8 cellular contexts compared by ENCODE assay signal in genomic region chr2:172555522-172556283, GRCh38. TPM values are rescaled to one million over a fixed set of nuclear protein-coding genes. Genes with fewer than 3 reads are reported as not detected.
DNase-seq lines count a peak whose midpoint lies in the region; TF ChIP-seq lines count a peak whose summit lies in the region.

Gene PDK1 (plus strand): TSS chr2:172556090. CDS start chr2:172556151, 61 bp downstream.

- in situ Hi-C loops in G401 (cut with HindIII; ENCODE audit: low sequenced_read_pairs) (no loop called here), HAP-1 (cut with MboI; ENCODE audit: low sequenced_read_pairs) (no loop called here)

- H3K4me1 ChIP-seq in HAP-1, result peaks cover 35% of the 10 kb centered on the region
- peaks cover 9% of the 10 kb centered on the region for H3K4me1 ChIP-seq in neuron (ENCODE audit: insufficient read depth, low read length)
- H3K4me1 ChIP-seq in subcutaneous abdominal adipose tissue (ENCODE audit: control insufficient read depth in 5 of 5, insufficient read depth in 5 of 5, low read length in 5 of 5), result peaks cover 5 to 42% (median 35%) of the 10 kb centered on the region in 5 donors

- TF ChIP-seq CTCF in foreskin fibroblast (IDR thresholded peaks at IDR 0.05; ENCODE audit: low read depth, low read length), result no peak

- H3K9me3 ChIP-seq in HAP-1 (no peaks in the 10 kb centered on the region), MG63 (no peaks in the 10 kb centered on the region), neuron (ENCODE audit: low read length) (no peaks in the 10 kb centered on the region), subcutaneous abdominal adipose tissue (ENCODE audit: control insufficient read depth in 5 of 5, low read length in 5 of 5) (no peaks in the 10 kb centered on the region)

- H2AFZ ChIP-seq in neuron (ENCODE audit: low read depth, low read length), result peak within 1 kb of the TSS; percentile 73

- peak within 1 kb of the TSS; percentile 90 for H3K27ac ChIP-seq in subcutaneous abdominal adipose tissue (ENCODE audit: low read depth, low read length)

- DNase-seq in G401 (ENCODE audit: low spot score) (peak; percentile 92), HAP-1 (ENCODE audit: low spot score in 2 of 2) (peak; percentile 81 to 90), MG63 (peak; percentile 89), SIG-M5 treated with dmso at 0.1 percent for 504 hours (lab: John Stamatoyannopoulos, UW; ENCODE audit: unreplicated experiment) (peak; percentile 89), activated gamma-delta T cell treated with Interleukin-2 at 50 U/mL for 16 hours (peak; percentile 86), foreskin fibroblast (peak; percentile 93 to 97)

- peak within 1 kb of the TSS; percentile 54 for H3K4me3 ChIP-seq in HAP-1
- peak within 1 kb of the TSS; percentile 76 for H3K4me3 ChIP-seq in MG63
- H3K4me3 ChIP-seq in foreskin fibroblast (ENCODE audit: low read depth in 1 of 2, low read length in 2 of 2), result peak within 1 kb of the TSS; percentile 82 to 90
- H3K4me3 ChIP-seq in neuron (ENCODE audit: low read length), result peak within 1 kb of the TSS; percentile 57
- H3K4me3 ChIP-seq in subcutaneous abdominal adipose tissue (ENCODE audit: low read depth in 1 of 5, low read length in 5 of 5), result peak within 1 kb of the TSS; percentile 73 to 97 (median 93)

- peak within 1 kb of the TSS; percentile 60 to 96 (median 86) for H3K9ac ChIP-seq in subcutaneous abdominal adipose tissue (ENCODE audit: low read length in 5 of 5)

- no peaks in the 10 kb centered on the region for H3K27me3 ChIP-seq in HAP-1 (ENCODE audit: low read depth)
- H3K27me3 ChIP-seq in MG63, result no peaks in the 10 kb centered on the region
- no peaks in the 10 kb centered on the region for H3K27me3 ChIP-seq in neuron (ENCODE audit: insufficient read depth, low read length)
- no peaks in the 10 kb centered on the region for H3K27me3 ChIP-seq in subcutaneous abdominal adipose tissue (ENCODE audit: control insufficient read depth in 5 of 5, insufficient read depth in 4 of 5, low read length in 5 of 5)

- H3K36me3 ChIP-seq in HAP-1 (replicated peaks) (no peaks in the 10 kb centered on the region), MG63 (peaks cover 8% of the 10 kb centered on the region), neuron (ENCODE audit: insufficient read depth, low read length) (no peaks in the 10 kb centered on the region), subcutaneous abdominal adipose tissue (ENCODE audit: control insufficient read depth in 5 of 5, insufficient read depth in 5 of 5, low read length in 5 of 5) (peaks cover 0 to 3% (median 0%) of the 10 kb centered on the region in 5 donors)

RNA-seq across cellular contexts. Expression of gene PDK1, which starts in this region (rescaled TPM):
- 4.1 and 10.0 TPM in 2 replicates for total RNA-seq in G401 (2014; rRNA removed; shearing (Covaris generic))
- 11.5 and 26.4 TPM in 2 replicates for total RNA-seq in MG63 (2014; rRNA removed; shearing (Covaris generic); ENCODE audit: low replicate concordance)

Comparison
In these comparisons a context has a peak if more than half of its experiments do, and no peak if none do; other contexts are left out.
1. Peak in every context shown above with its lines: DNase-seq, H3K4me3 ChIP-seq and H3K27ac ChIP-seq.